ENCODE assay signal across 22 cellular contexts in genomic region chrX:17488036-17488435, GRCh38.
"Had no signal": no experiment of that assay in that cellular context is flagged by ENCODE, and none has a peak within 500 bp of the region (broad histone marks: within the 10 kb centered on the region; RNA-seq: fewer than 3 reads in every experiment).

No MANE protein-coding gene starts in this region.

- H3K4me3 ChIP-seq: gastrocnemius medialis, pancreas, psoas muscle, right atrium auricular region, spleen, thyroid gland had no signal

- H3K27ac ChIP-seq: gastrocnemius medialis, neutrophil, pancreas, psoas muscle, right atrium auricular region, spleen, thyroid gland had no signal

- DNase-seq: activated CD4-positive, alpha-beta memory T cell treated with anti-CD3 and anti-CD28 coated beads for 36 hours; activated CD4-positive, alpha-beta T cell treated with anti-CD3 and anti-CD28 coated beads for 48 hours; activated naive CD4-positive, alpha-beta T cell treated with Interleukin-2 at 50 U/mL for 16 hours; activated naive CD8-positive, alpha-beta T cell treated with anti-CD3 and anti-CD28 coated beads, Interleukin-2, amount 10 ng/mL, durations not matched to agents 7 days and 5 days; activated T-cell treated with anti-CD3 and anti-CD28 coated beads, Interleukin-2, amount 50 U/mL, for 48 hours; anterior cingulate cortex; cerebellar nuclear complex; gastrocnemius medialis; hippocampal formation; left ventricle myocardium superior; mammary epithelial cell; naive thymus-derived CD8-positive, alpha-beta T cell; pancreas; psoas muscle; spleen; stimulated activated CD4-positive, alpha-beta T cell treated with anti-CD3 and anti-CD28 coated beads, Interleukin-4, amount 100 ng/mL, for 24 hours; stimulated activated naive CD8-positive, alpha-beta T cell treated with anti-CD3 and anti-CD28 coated beads, Interleukin-15, Interleukin-2, amounts not matched to agents 100 U/mL and 50 U/mL, for 24 hours; SW 1271; T-helper 17 cell; thyroid gland had no signal

- H3K27me3 ChIP-seq: gastrocnemius medialis, neutrophil, pancreas, right atrium auricular region, spleen, thyroid gland had no signal

- H3K36me3 ChIP-seq: gastrocnemius medialis, neutrophil, pancreas, right atrium auricular region, spleen, thyroid gland had no signal

- ATAC-seq: gastrocnemius medialis; left ventricle myocardium superior; naive thymus-derived CD8-positive, alpha-beta T cell; pancreas; psoas muscle; stimulated activated naive CD8-positive, alpha-beta T cell treated with anti-CD3 and anti-CD28 coated beads, Interleukin-15, Interleukin-2, amounts not matched to agents 100 U/mL and 50 U/mL, for 24 hours; T-helper 17 cell had no signal
